In genomic region chr14:47674546-47675238, GRCh38 we compare ENCODE assay signal across 9 cellular contexts. TPM values are rescaled to one million over a fixed set of nuclear protein-coding genes. Genes with fewer than 3 reads are reported as not detected.
A peak's percentile ranks its signal among the peaks of the same experiment; 100 is the strongest.
DNase-seq lines count a peak whose midpoint lies in the region; ATAC-seq and TF ChIP-seq lines count a peak whose summit lies in the region.
"Had no signal": no experiment of that assay in that cellular context is flagged by ENCODE, and none has a peak within 500 bp of the region (broad histone marks: within the 10 kb centered on the region; RNA-seq: fewer than 3 reads in every experiment).

No MANE protein-coding gene starts in this region.

- DNase-seq in NCI-H748 (lab: John Stamatoyannopoulos, UW; ENCODE audit: unreplicated experiment) = peak; percentile 43
- no peak for DNase-seq in NCI-H748 treated with DMSO at 0.1 percent for 48 hours (lab: John Stamatoyannopoulos, UW)
- peak; percentile 26 for DNase-seq in WTC11 (ENCODE audit: low spot score)
- DNase-seq in islet precursor cell = peak; percentile 68
- no peak for DNase-seq in CD4-positive, alpha-beta memory T cell
- no peak for DNase-seq in NCI-H1436 (lab: John Stamatoyannopoulos, UW)
- DNase-seq in HK-2 (ENCODE audit: unreplicated experiment) = no peak
- DNase-seq: NCI-H1436 treated with DMSO at 0.1 percent for 48 hours had no signal

- no peak for TF ChIP-seq CTCF in WTC11 (IDR thresholded peaks at IDR 0.05)

- peaks cover 77% of the 10 kb centered on the region for H3K27me3 Mint-ChIP-seq in WTC11 (ENCODE audit: low read depth)
- H3K27me3 Mint-ChIP-seq in CD4-positive, alpha-beta memory T cell = peaks cover 18 to 23% of the 10 kb centered on the region in 2 donors

- H3K27ac ChIP-seq in stomach smooth muscle (ENCODE audit: low read length) = no peak overlapping the region
- H3K27ac ChIP-seq in CD4-positive, alpha-beta memory T cell (ENCODE audit: low read depth, low read length) = no peak overlapping the region

- peaks cover 22 to 35% of the 10 kb centered on the region in 2 donors for H3K27me3 ChIP-seq in stomach smooth muscle (ENCODE audit: control insufficient read depth in 1 of 2, insufficient read depth in 2 of 2, low read length in 2 of 2)
- no peaks in the 10 kb centered on the region for H3K27me3 ChIP-seq in CD4-positive, alpha-beta memory T cell (ENCODE audit: insufficient read depth, low read length)

- POLR2A ChIA-PET in WTC11 (lab: Charles Lee) = no interaction called here
- POLR2A ChIA-PET in CD4-positive, alpha-beta memory T cell (lab: Charles Lee; ENCODE audit: partially characterized antibody) = no interaction called here

- H3K9me3 Mint-ChIP-seq in WTC11 = peaks cover 12% of the 10 kb centered on the region
- H3K9me3 Mint-ChIP-seq in CD4-positive, alpha-beta memory T cell = peaks cover 0 to 13% (median 4%) of the 10 kb centered on the region in 8 donors

- peak overlapping the region; percentile 81 for H3K4me3 Mint-ChIP-seq in WTC11
- no peak overlapping the region for H3K4me3 Mint-ChIP-seq in CD4-positive, alpha-beta memory T cell

- H3K4me1 ChIP-seq in stomach smooth muscle (ENCODE audit: control insufficient read depth, insufficient read depth, low read length) = peaks cover 10% of the 10 kb centered on the region
- no peaks in the 10 kb centered on the region for H3K4me1 ChIP-seq in CD4-positive, alpha-beta memory T cell (ENCODE audit: insufficient read depth, low read length)

- no peaks in the 10 kb centered on the region for H3K9me3 ChIP-seq in stomach smooth muscle (ENCODE audit: control insufficient read depth in 2 of 2, low read length in 2 of 2)
- no peaks in the 10 kb centered on the region for H3K9me3 ChIP-seq in CD4-positive, alpha-beta memory T cell (ENCODE audit: control insufficient read depth in 1 of 2, low read length in 2 of 2)

- H3K36me3 Mint-ChIP-seq in WTC11 = peaks cover 3% of the 10 kb centered on the region; the same call in 1 of the 2 replicates
- peaks cover 0 to 4% of the 10 kb centered on the region in 2 donors for H3K36me3 Mint-ChIP-seq in CD4-positive, alpha-beta memory T cell

- peak overlapping the region; percentile 57 to 68 for H3K4me3 ChIP-seq in stomach smooth muscle (ENCODE audit: low read length in 2 of 2)
- no peak overlapping the region for H3K4me3 ChIP-seq in CD4-positive, alpha-beta memory T cell (ENCODE audit: low read length in 2 of 2)

- peak; percentile 8 for ATAC-seq in WTC11

- peaks cover 13% of the 10 kb centered on the region for H3K4me1 Mint-ChIP-seq in WTC11
- H3K4me1 Mint-ChIP-seq in CD4-positive, alpha-beta memory T cell = peaks cover 1 to 10% (median 4%) of the 10 kb centered on the region in 4 donors

- CTCF ChIA-PET in WTC11 (lab: Charles Lee) = no interaction called here
- CTCF ChIA-PET in CD4-positive, alpha-beta memory T cell (lab: Charles Lee; ENCODE audit: partially characterized antibody) = no interaction called here

- no peak overlapping the region for H3K27ac Mint-ChIP-seq in WTC11
- H3K27ac Mint-ChIP-seq in CD4-positive, alpha-beta memory T cell = no peak overlapping the region

- intact Hi-C loops in CD4-positive, alpha-beta memory T cell (cut with micrococcal nuclease) = no loop called here

- H3K9ac ChIP-seq in stomach smooth muscle (ENCODE audit: low read length in 2 of 2) = no peak overlapping the region

- no peaks in the 10 kb centered on the region for H3K36me3 ChIP-seq in stomach smooth muscle (ENCODE audit: control insufficient read depth in 2 of 2, insufficient read depth in 2 of 2, low read length in 2 of 2)
- no peaks in the 10 kb centered on the region for H3K36me3 ChIP-seq in CD4-positive, alpha-beta memory T cell (ENCODE audit: insufficient read depth, low read length)

TF ChIP-seq in WTC11, 78 proteins besides CTCF, POLR2A, EP300 and RAD21:
- TF ChIP-seq ZBTB43 (CRISPR knock-in tag; IDR thresholded peaks at IDR 0.05) (peak; percentile 58; the same call in 1 of the 2 replicates), TCF7 (CRISPR knock-in tag; IDR thresholded peaks at IDR 0.05; ENCODE audit: low read depth) (no peak)

RNA-seq across cellular contexts. Expression of gene MDGA2, which starts 0.7 kb away (rescaled TPM):
- 1.8 to 4.9 TPM (median 2.1 TPM) in 3 replicates for total RNA-seq in WTC11 (2021)
- not detected for total RNA-seq in CD4-positive, alpha-beta memory T cell
- not detected for polyA plus RNA-seq in CD4-positive, alpha-beta memory T cell

Comparison
In these comparisons a context has a peak if more than half of its experiments do, and no peak if none do; other contexts are left out.
1. DNase-seq: peak in NCI-H748 (single experiment), WTC11 (single experiment) and islet precursor cell (single experiment); none in NCI-H748 treated with DMSO at 0.1 percent for 48 hours (single experiment), CD4-positive, alpha-beta memory T cell (0 of 5), NCI-H1436 (single experiment) and HK-2 (single experiment).
2. H3K4me3 ChIP-seq: peak in stomach smooth muscle (2 of 2); none in CD4-positive, alpha-beta memory T cell (0 of 2).